In the genomic region with DNA sequence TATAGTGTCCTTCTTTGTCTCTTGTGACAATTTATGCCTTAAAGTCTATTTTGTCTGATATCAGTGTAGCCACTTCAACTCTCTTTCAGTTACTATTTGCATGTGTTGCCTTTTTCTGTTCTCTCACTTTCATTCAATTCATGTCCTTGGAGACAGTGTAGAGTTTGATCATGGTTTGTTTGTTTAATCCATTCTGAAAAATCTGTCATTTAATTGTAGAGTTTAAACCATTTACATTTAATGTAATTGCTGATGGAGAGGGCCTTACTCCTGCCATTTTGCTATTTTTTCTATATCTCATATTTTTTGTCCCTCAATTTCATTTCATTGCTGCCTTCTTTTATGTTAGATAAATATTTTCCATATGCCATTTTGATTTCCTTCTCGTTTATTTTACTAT, we compare ENCODE assay signal across 7 cellular contexts.
"Had no signal": no experiment of that assay in that cellular context is flagged by ENCODE, and none has a peak within 500 bp of the region (broad histone marks: within the 10 kb centered on the region; RNA-seq: fewer than 3 reads in every experiment).

No MANE protein-coding gene starts in this region.

- ATAC-seq: HepG2 had no signal

- DNase-seq: IMR-90, KBM-7, KG1 had no signal

- H3K4me2 ChIP-seq: KMS-11 had no signal

- H3K27ac ChIP-seq: HL-60, KMS-11 had no signal

- FAIRE-seq: HepG2, HTR-8/SVneo had no signal

- H3K9ac ChIP-seq: KMS-11 had no signal
